Comparison of ENCODE assay signal across 21 cellular contexts in genomic region chr1:88697503-88697902, GRCh38. TPM values are rescaled to one million over a fixed set of nuclear protein-coding genes. Genes with fewer than 3 reads are reported as not detected.
A peak's percentile ranks its signal among the peaks of the same experiment; 100 is the strongest.
DNase-seq lines count a peak whose midpoint lies in the region; ATAC-seq and TF ChIP-seq lines count a peak whose summit lies in the region.
"Had no signal": no experiment of that assay in that cellular context is flagged by ENCODE, and none has a peak within 500 bp of the region (broad histone marks: within the 10 kb centered on the region; RNA-seq: fewer than 3 reads in every experiment).

No MANE protein-coding gene starts in this region.

- no peaks in the 10 kb centered on the region for H3K27me3 ChIP-seq in adipocyte (replicated peaks; ENCODE audit: control insufficient read depth, insufficient read depth, low read length)
- H3K27me3 ChIP-seq: body of pancreas, right atrium auricular region had no signal

- peaks cover 8% of the 10 kb centered on the region for H3K36me3 ChIP-seq in adipocyte (ENCODE audit: control insufficient read depth, insufficient read depth, low read length, severe bottlenecking)
- H3K36me3 ChIP-seq: right atrium auricular region had no signal

- H3K9me3 ChIP-seq in adipocyte (ENCODE audit: control insufficient read depth, low read length) = no peaks in the 10 kb centered on the region
- H3K9me3 ChIP-seq: body of pancreas, right atrium auricular region had no signal

- H3K4me1 ChIP-seq in adipocyte (ENCODE audit: control insufficient read depth, insufficient read depth, low read length) = peaks cover 20% of the 10 kb centered on the region

- TF ChIP-seq CTCF in AG10803 (conservative IDR thresholded peaks at IDR 0.05; ENCODE audit: low read length) = no peak

- no peaks in the 10 kb centered on the region for H3K27me3 Mint-ChIP-seq in activated T-cell treated with anti-CD3 and anti-CD28 coated beads, Interleukin-2, amount 50 U/mL, for 4 hours (ENCODE audit: low read depth)

- no peaks in the 10 kb centered on the region for H3K9me3 Mint-ChIP-seq in activated T-cell treated with anti-CD3 and anti-CD28 coated beads, Interleukin-2, amount 50 U/mL, for 4 hours
- H3K9me3 Mint-ChIP-seq: CD8-positive, alpha-beta T cell; T-helper 1 cell treated with Interleukin-12 subunit alpha and Interleukin-12 subunit beta and Interleukin-4 antibody, amounts not matched to agents 30 μg/mL and 1 μg/mL, for 36 hours had no signal

- peaks cover 43% of the 10 kb centered on the region for H3K4me1 Mint-ChIP-seq in activated T-cell treated with anti-CD3 and anti-CD28 coated beads, Interleukin-2, amount 50 U/mL, for 4 hours (ENCODE audit: low read depth)

- ATAC-seq in activated T-cell treated with anti-CD3 and anti-CD28 coated beads, Interleukin-2, amount 50 U/mL, for 4 hours = no peak
- ATAC-seq: body of pancreas; CD8-positive, alpha-beta T cell; HepG2; left colon had no signal

- no peak overlapping the region for H3K4me3 ChIP-seq in AG10803 (ENCODE audit: low read length)
- H3K4me3 ChIP-seq in adipocyte (ENCODE audit: low read length) = no peak overlapping the region
- H3K4me3 ChIP-seq: body of pancreas, right atrium auricular region had no signal

- no peak overlapping the region for H3K9ac ChIP-seq in adipocyte (ENCODE audit: low read length)

- H3K36me3 Mint-ChIP-seq in activated T-cell treated with anti-CD3 and anti-CD28 coated beads, Interleukin-2, amount 50 U/mL, for 4 hours (ENCODE audit: insufficient read depth) = peaks cover 16% of the 10 kb centered on the region

- H3K4me3 Mint-ChIP-seq in activated T-cell treated with anti-CD3 and anti-CD28 coated beads, Interleukin-2, amount 50 U/mL, for 4 hours = no peak overlapping the region
- H3K4me3 Mint-ChIP-seq: CD8-positive, alpha-beta T cell; T-helper 1 cell treated with Interleukin-12 subunit alpha and Interleukin-12 subunit beta and Interleukin-4 antibody, amounts not matched to agents 30 μg/mL and 1 μg/mL, for 36 hours had no signal

- DNase-seq in AG10803 (ENCODE audit: low read depth) (peak; percentile 48), GM03348 (ENCODE audit: low spot score) (peak; percentile 19), adipocyte (ENCODE audit: low read depth) (peak; percentile 22), kidney tubule cell (ENCODE audit: low spot score) (peak; percentile 16), COLO829 (ENCODE audit: low spot score) (no peak)
- DNase-seq in stimulated activated CD4-positive, alpha-beta T cell treated with anti-CD3 and anti-CD28 coated beads, Interleukin-2, amount 100 ng/mL, for 48 hours = no peak
- DNase-seq in activated T-cell treated with anti-CD3 and anti-CD28 coated beads, Interleukin-2, amount 50 U/mL, for 4 hours = no peak
- no peak for DNase-seq in NK-92 treated with Interleukin-12 subunit alpha and Interleukin-12 subunit beta, amount 100 ng/mL, for 24 hours (lab: John Stamatoyannopoulos, UW)
- DNase-seq: activated naive CD4-positive, alpha-beta T cell; body of pancreas; CD8-positive, alpha-beta T cell; cortex of kidney; left colon; NCI-H1417 treated with DMSO at 0.1 percent for 48 hours; NCI-H69; OCI-M1; SHP77 treated with DMSO at 0.1 percent for 48 hours; stimulated activated naive CD4-positive, alpha-beta T cell had no signal

RNA-seq across cellular contexts. Expression of gene PKN2, which starts 13.4 kb away (rescaled TPM):
- total RNA-seq in activated T-cell treated with anti-CD3 and anti-CD28 coated beads, Interleukin-2, amount 50 U/mL, for 4 hours = 10 to 100 TPM; 10.9 to 12.8 (median 11.7) TPM

Comparison
In these comparisons a context has a peak if more than half of its experiments do, and no peak if none do; other contexts are left out.
1. DNase-seq: peak in AG10803 (single experiment), GM03348 (single experiment), adipocyte (single experiment) and kidney tubule cell (single experiment); none in COLO829 (single experiment), stimulated activated CD4-positive, alpha-beta T cell treated with anti-CD3 and anti-CD28 coated beads, Interleukin-2, amount 100 ng/mL, for 48 hours (0 of 2), activated T-cell treated with anti-CD3 and anti-CD28 coated beads, Interleukin-2, amount 50 U/mL, for 4 hours (single experiment) and NK-92 treated with Interleukin-12 subunit alpha and Interleukin-12 subunit beta, amount 100 ng/mL, for 24 hours (single experiment).